In the genomic region with DNA sequence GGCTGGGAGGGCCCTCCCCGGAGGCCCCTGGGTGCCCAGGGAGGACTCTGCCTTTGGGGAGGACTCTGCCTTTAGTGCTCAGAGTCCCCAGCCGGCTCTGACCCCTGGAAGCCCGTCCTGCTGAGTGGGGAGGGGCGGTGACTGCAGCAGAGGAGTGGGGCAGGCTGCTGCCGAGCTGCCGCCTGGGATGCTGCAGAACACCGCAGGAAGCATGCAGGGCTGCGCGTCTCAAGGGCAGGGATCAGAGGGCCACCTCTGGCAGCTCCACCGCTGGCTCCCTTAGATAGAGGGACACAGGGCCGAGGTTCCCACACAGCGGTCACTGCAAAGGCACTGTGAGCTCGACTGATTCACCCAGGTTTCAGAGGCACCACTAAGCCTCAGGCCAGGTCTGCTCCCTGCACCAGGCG, we compare ENCODE assay signal across 14 cellular contexts.
DNase-seq lines count a peak whose midpoint lies in the region; ATAC-seq and TF ChIP-seq lines count a peak whose summit lies in the region.
"Had no signal": no experiment of that assay in that cellular context is flagged by ENCODE, and none has a peak within 500 bp of the region (broad histone marks: within the 10 kb centered on the region; RNA-seq: fewer than 3 reads in every experiment).

No MANE protein-coding gene starts in this region.

- DNase-seq in WTC11 (ENCODE audit: low spot score): no peak
- peak; percentile 59 for DNase-seq in left ventricle myocardium superior
- no peak for DNase-seq in psoas muscle
- no peak for DNase-seq in nucleus accumbens (lab: John Stamatoyannopoulos, UW)
- DNase-seq in NCI-H2196 treated with DMSO at 0.1 percent for 48 hours (lab: John Stamatoyannopoulos, UW; ENCODE audit: unreplicated experiment): no peak
- DNase-seq in NCI-H2171 treated with DMSO at 0.1 percent for 48 hours (lab: John Stamatoyannopoulos, UW): no peak
- no peak for DNase-seq in HUDEP-2 (lab: John Stamatoyannopoulos, UW; ENCODE audit: unreplicated experiment in 76 of 76)
- DNase-seq: DND-41, GF-D8, GOT3, Kasumi-1, NCI-H1930, NCI-H510A treated with DMSO at 0.1 percent for 48 hours had no signal

- TF ChIP-seq CTCF in WTC11 (IDR thresholded peaks at IDR 0.05): no peak
- no peak for TF ChIP-seq CTCF in psoas muscle (IDR thresholded peaks at IDR 0.05)

- H3K9me3 ChIP-seq in BLaER1 treated with 17β-estradiol and CSF1 and Interleukin-3, amounts not matched to agents 10 nM and 100 nM (replicated peaks in 1 of 11): no peaks in the 10 kb centered on the region
- H3K9me3 ChIP-seq in psoas muscle: no peaks in the 10 kb centered on the region

- H3K27ac Mint-ChIP-seq in WTC11: peak overlapping the region; percentile 49; the same call in 1 of the 2 replicates

- H3K9me3 Mint-ChIP-seq in WTC11: no peaks in the 10 kb centered on the region

- H3K4me1 Mint-ChIP-seq in WTC11: no peaks in the 10 kb centered on the region

- H3K27me3 Mint-ChIP-seq in WTC11 (ENCODE audit: low read depth): no peaks in the 10 kb centered on the region

- no peak overlapping the region for H3K4me3 Mint-ChIP-seq in WTC11

- no peak overlapping the region for H3K27ac ChIP-seq in BLaER1 treated with 17β-estradiol and CSF1 and Interleukin-3, amounts not matched to agents 10 nM and 100 nM
- H3K27ac ChIP-seq in psoas muscle: peak overlapping the region; percentile 92

- WGBS in psoas muscle, 3 donors: 20 to 36% (median 23%) methylated on average over 13 to 14 of the region's 14 CpGs

- peaks cover 28 to 75% (median 54%) of the 10 kb centered on the region in 10 experiments for H3K4me1 ChIP-seq in BLaER1 treated with 17β-estradiol and CSF1 and Interleukin-3, amounts not matched to agents 10 nM and 100 nM
- H3K4me1 ChIP-seq in psoas muscle: peaks cover 62% of the 10 kb centered on the region

- H3K4me2 ChIP-seq in BLaER1 treated with 17β-estradiol and CSF1 and Interleukin-3, amounts not matched to agents 10 nM and 100 nM: peak overlapping the region in 7 of 11 experiments; percentile 70 to 98 (median 94); a peak in 13 of 22 replicates

- no peak for ATAC-seq in WTC11
- ATAC-seq in left ventricle myocardium superior: peak; percentile 37
- peak; percentile 15 to 27 (median 16) for ATAC-seq in psoas muscle

- intact Hi-C loops in left ventricle myocardium superior (cut with micrococcal nuclease): no loop called here
- intact Hi-C loops in psoas muscle (cut with DNase I): loop anchor here (2.0 to 5.0 kb wide), 2 partner anchors 45 to 46 kb away; no protein-coding TSS in a partner anchor

- POLR2A ChIA-PET in WTC11 (lab: Charles Lee): no interaction called here

- peaks cover 25 to 69% (median 39%) of the 10 kb centered on the region in 11 experiments for H3K27me3 ChIP-seq in BLaER1 treated with 17β-estradiol and CSF1 and Interleukin-3, amounts not matched to agents 10 nM and 100 nM
- no peaks in the 10 kb centered on the region for H3K27me3 ChIP-seq in psoas muscle (ENCODE audit: insufficient read depth in 3 of 3, low read length in 2 of 3)

- no peaks in the 10 kb centered on the region for H3K36me3 ChIP-seq in BLaER1 treated with 17β-estradiol and CSF1 and Interleukin-3, amounts not matched to agents 10 nM and 100 nM
- H3K36me3 ChIP-seq in psoas muscle (ENCODE audit: insufficient read depth in 1 of 2, low read depth in 1 of 2): peaks cover 0 to 9% of the 10 kb centered on the region in 2 donors

- peaks cover 0 to 54% (median 15%) of the 10 kb centered on the region in 11 experiments; a peak in 15 of 22 replicates for H4K20me1 ChIP-seq in BLaER1 treated with 17β-estradiol and CSF1 and Interleukin-3, amounts not matched to agents 10 nM and 100 nM

- no peak overlapping the region for H3K9ac ChIP-seq in BLaER1 treated with 17β-estradiol and CSF1 and Interleukin-3, amounts not matched to agents 10 nM and 100 nM

- CTCF ChIA-PET in WTC11 (lab: Charles Lee): interaction anchor here (1.0 to 3.2 kb wide), 5 partner anchors 9 to 59 kb away, joined by 3 to 12 read pairs (median 6); no protein-coding TSS in a partner anchor

- H3K36me3 Mint-ChIP-seq in WTC11: no peaks in the 10 kb centered on the region

- H3K4me3 ChIP-seq in BLaER1 treated with 17β-estradiol and CSF1 and Interleukin-3, amounts not matched to agents 10 nM and 100 nM: no peak overlapping the region
- H3K4me3 ChIP-seq in psoas muscle: peak overlapping the region; percentile 79

TF ChIP-seq in WTC11, 78 proteins besides CTCF, POLR2A, EP300 and RAD21:
- TF ChIP-seq, protein P1, sequence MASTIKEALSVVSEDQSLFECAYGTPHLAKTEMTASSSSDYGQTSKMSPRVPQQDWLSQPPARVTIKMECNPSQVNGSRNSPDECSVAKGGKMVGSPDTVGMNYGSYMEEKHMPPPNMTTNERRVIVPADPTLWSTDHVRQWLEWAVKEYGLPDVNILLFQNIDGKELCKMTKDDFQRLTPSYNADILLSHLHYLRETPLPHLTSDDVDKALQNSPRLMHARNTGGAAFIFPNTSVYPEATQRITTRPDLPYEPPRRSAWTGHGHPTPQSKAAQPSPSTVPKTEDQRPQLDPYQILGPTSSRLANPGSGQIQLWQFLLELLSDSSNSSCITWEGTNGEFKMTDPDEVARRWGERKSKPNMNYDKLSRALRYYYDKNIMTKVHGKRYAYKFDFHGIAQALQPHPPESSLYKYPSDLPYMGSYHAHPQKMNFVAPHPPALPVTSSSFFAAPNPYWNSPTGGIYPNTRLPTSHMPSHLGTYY (CRISPR knock-in tag; IDR thresholded peaks at IDR 0.05): no peak
- 0 out of 2 replicates have a peak, but pooled peaks have one; percentile 40 for TF ChIP-seq ZNF263 (CRISPR knock-in tag; IDR thresholded peaks at IDR 0.05; ENCODE audit: low read depth)
- TF ChIP-seq, protein P2, sequence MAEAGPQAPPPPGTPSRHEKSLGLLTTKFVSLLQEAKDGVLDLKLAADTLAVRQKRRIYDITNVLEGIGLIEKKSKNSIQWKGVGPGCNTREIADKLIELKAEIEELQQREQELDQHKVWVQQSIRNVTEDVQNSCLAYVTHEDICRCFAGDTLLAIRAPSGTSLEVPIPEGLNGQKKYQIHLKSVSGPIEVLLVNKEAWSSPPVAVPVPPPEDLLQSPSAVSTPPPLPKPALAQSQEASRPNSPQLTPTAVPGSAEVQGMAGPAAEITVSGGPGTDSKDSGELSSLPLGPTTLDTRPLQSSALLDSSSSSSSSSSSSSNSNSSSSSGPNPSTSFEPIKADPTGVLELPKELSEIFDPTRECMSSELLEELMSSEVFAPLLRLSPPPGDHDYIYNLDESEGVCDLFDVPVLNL (CRISPR knock-in tag; IDR thresholded peaks at IDR 0.05; ENCODE audit: borderline replicate concordance, low read depth): no peak
